ENCODE assay signal across 1 cellular context in the genomic region with DNA sequence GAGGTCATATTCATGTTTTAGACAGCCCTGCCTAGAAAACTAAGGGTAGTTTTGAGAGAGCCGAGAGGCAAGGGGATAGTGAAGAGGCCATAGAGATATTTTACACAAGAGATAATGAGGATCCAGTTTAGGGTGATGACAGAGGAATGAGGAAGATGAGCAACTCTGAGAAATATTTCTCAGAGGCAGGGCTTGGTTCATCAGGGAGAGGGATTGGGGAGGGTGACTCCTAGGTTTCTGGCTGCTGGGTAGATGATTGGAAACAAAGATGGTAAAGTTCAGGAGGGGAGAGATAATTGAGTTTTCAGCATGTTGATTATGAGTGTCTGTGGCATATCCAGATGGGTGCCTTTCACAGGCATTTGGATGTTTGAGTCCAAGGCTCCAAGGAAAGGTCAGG.
TF ChIP-seq lines count a peak whose summit lies in the region.

No MANE protein-coding gene starts in this region.

TF ChIP-seq in endothelial cell of umbilical vein, 7 proteins besides CTCF, POLR2A, EP300 and RAD21:
- TF ChIP-seq POLR2AphosphoS5 (IDR thresholded peaks at IDR 0.05; ENCODE audit: insufficient read depth, low read depth, low read length) (no peak), JUN (IDR thresholded peaks at IDR 0.05; ENCODE audit: borderline replicate concordance, insufficient read depth, insufficient read length, low read depth) (no peak), EZH2 (IDR thresholded peaks at IDR 0.05; ENCODE audit: borderline replicate concordance, low read depth, low read length, severe bottlenecking) (no peak), MYC (IDR thresholded peaks at IDR 0.05; ENCODE audit: low read depth, low read length) (no peak)
- TF ChIP-seq, protein P1, sequence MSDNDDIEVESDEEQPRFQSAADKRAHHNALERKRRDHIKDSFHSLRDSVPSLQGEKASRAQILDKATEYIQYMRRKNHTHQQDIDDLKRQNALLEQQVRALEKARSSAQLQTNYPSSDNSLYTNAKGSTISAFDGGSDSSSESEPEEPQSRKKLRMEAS (IDR thresholded peaks at IDR 0.05; ENCODE audit: insufficient read depth, insufficient read length) = no peak
